ENCODE assay signal across 8 cellular contexts in the genomic region with DNA sequence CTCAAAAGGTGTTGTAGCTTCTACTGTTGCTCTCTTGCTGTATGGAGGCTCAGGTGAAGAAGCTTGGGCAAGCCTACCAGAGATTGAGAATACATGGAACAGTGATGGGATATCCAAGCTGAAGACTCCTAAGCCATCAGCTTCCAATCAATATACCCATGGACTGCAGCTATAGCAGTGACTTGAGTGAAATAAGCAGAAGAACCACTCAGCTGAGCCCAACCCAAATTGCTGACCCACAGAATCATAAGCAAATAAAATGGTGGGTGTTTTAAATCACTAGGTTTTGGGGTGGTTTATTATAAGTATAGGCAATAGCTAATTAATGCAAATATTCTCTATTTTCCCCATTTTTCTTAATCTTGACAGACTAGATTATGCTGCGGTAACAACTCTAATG.
"Had no signal": no experiment of that assay in that cellular context is flagged by ENCODE, and none has a peak within 500 bp of the region (broad histone marks: within the 10 kb centered on the region; RNA-seq: fewer than 3 reads in every experiment).

No MANE protein-coding gene starts in this region.

- DNase-seq: GDM1, GF-D8 had no signal

- ATAC-seq: GM12878 had no signal

- FAIRE-seq: G401.6, GM12878, GM12891, GM12892, GM18507, GM19239 had no signal

- H3K4me3 ChIP-seq: GM12878 had no signal
